Comparison of ENCODE assay signal across 8 cellular contexts in genomic region chr12:56190695-56191155, GRCh38. TPM values are rescaled to one million over a fixed set of nuclear protein-coding genes. Genes with fewer than 3 reads are reported as not detected.
A peak's percentile ranks its signal among the peaks of the same experiment; 100 is the strongest.
DNase-seq lines count a peak whose midpoint lies in the region; ATAC-seq and TF ChIP-seq lines count a peak whose summit lies in the region.

No MANE protein-coding gene starts in this region.

- DNase-seq in cardiac muscle cell (ENCODE audit: low read depth in 1 of 2, low spot score in 1 of 2) (peak in 1 of 2 donors; percentile 51), Right ventricle myocardium superior (no peak), astrocyte of the cerebellum (ENCODE audit: low read depth) (no peak), medulla oblongata (ENCODE audit: extremely low spot score) (peak; percentile 18), uterus (no peak), amniotic stem cell (lab: John Stamatoyannopoulos, UW) (no peak), superior temporal gyrus (ENCODE audit: extremely low spot score) (no peak)

- H3K4me1 ChIP-seq in cardiac muscle cell (ENCODE audit: low read depth) (peaks cover 9% of the 10 kb centered on the region), uterus (no peaks in the 10 kb centered on the region)

- TF ChIP-seq POLR2A in uterus (IDR thresholded peaks at IDR 0.05), result no peak

- peak overlapping the region; percentile 100 for H3K4me3 ChIP-seq in cardiac muscle cell
- peak overlapping the region; percentile 81 for H3K4me3 ChIP-seq in astrocyte of the cerebellum (ENCODE audit: low read depth, low read length)
- peak overlapping the region; percentile 69 to 94 for H3K4me3 ChIP-seq in uterus

- H3K27me3 ChIP-seq in cardiac muscle cell (no peaks in the 10 kb centered on the region), uterus (no peaks in the 10 kb centered on the region)

- H3K36me3 ChIP-seq in cardiac muscle cell, result peaks cover 6% of the 10 kb centered on the region
- no peaks in the 10 kb centered on the region for H3K36me3 ChIP-seq in uterus

- TF ChIP-seq CTCF in cardiac muscle cell (IDR thresholded peaks at IDR 0.05; ENCODE audit: low read depth, low read length), result no peak
- TF ChIP-seq CTCF in astrocyte of the cerebellum (IDR thresholded peaks at IDR 0.05; ENCODE audit: low read depth, low read length, missing control alignments), result no peak
- TF ChIP-seq CTCF in uterus (IDR thresholded peaks at IDR 0.05), result no peak

- H3K27ac ChIP-seq in cardiac muscle cell (peak overlapping the region; percentile 46), uterus (peak overlapping the region; percentile 98 to 99)

- in situ Hi-C loops in astrocyte of the cerebellum (cut with HindIII; ENCODE audit: low sequenced_read_pairs), result loop anchor here (5.0 kb wide), 1 partner anchor 73 kb away; the partner anchor contains the start of genes RPL41 and ZC3H10

- intact Hi-C loops in Right ventricle myocardium superior (cut with DNase I) (loop anchor here (2.0 to 5.0 kb wide), 2 partner anchors 32 to 277 kb away; partner anchors contain the start of gene SPRYD4), uterus (cut with DNase I; ENCODE audit: low total_unique reads) (no loop called here)

- ATAC-seq in Right ventricle myocardium superior (ENCODE audit: poor library complexity) (no peak), GM21360 (IDR thresholded peaks at IDR 0.05; ENCODE audit: unreplicated experiment) (no peak)

- H3K9me3 ChIP-seq in cardiac muscle cell (ENCODE audit: low read depth) (no peaks in the 10 kb centered on the region), uterus (no peaks in the 10 kb centered on the region)

RNA-seq across cellular contexts. Expression of gene SMARCC2, which starts 1.4 kb away (rescaled TPM):
- 69.7 and 94.2 TPM in 2 replicates for total RNA-seq in cardiac muscle cell
- 79.6 and 104 TPM in 2 replicates for polyA plus RNA-seq in cardiac muscle cell
- total RNA-seq in Right ventricle myocardium superior, result 63.4 TPM
- total RNA-seq in uterus, result 100 to 1,000 TPM in 1 of 4 donors, 10 to 100 TPM in 3; 63.2 to 214 (median 81.0) TPM

RNA-seq across cellular contexts. Expression of gene RNF41, which starts 31.0 kb away (rescaled TPM):
- total RNA-seq in cardiac muscle cell, result 37.2 and 55.7 TPM in 2 replicates
- polyA plus RNA-seq in cardiac muscle cell, result 17.3 and 21.1 TPM in 2 replicates
- 48.1 TPM for total RNA-seq in Right ventricle myocardium superior
- total RNA-seq in uterus, result 10 to 100 TPM; 40.3 to 84.8 (median 58.0) TPM

RNA-seq across cellular contexts. Expression of gene MYL6, which starts 32.6 kb away (rescaled TPM):
- total RNA-seq in cardiac muscle cell (2,618 and 4,325 TPM in 2 replicates), Right ventricle myocardium superior (513 TPM), uterus (1,000 to 10,000 TPM; 1,103 to 4,858 (median 2,577) TPM)
- polyA plus RNA-seq in cardiac muscle cell, result 3,866 and 6,680 TPM in 2 replicates

RNA-seq across cellular contexts. Expression of gene NABP2, which starts 33.4 kb away (rescaled TPM):
- total RNA-seq in cardiac muscle cell (14.8 and 32.0 TPM in 2 replicates), Right ventricle myocardium superior (18.8 TPM), uterus (10 to 100 TPM in 2 of 4 donors, 1 to 10 TPM in 2; 5.0 to 28.4 (median 12.2) TPM)
- polyA plus RNA-seq in cardiac muscle cell, result 6.8 and 10.7 TPM in 2 replicates

RNA-seq across cellular contexts. Expression of gene MYL6B, which starts 38.3 kb away (rescaled TPM):
- total RNA-seq in cardiac muscle cell (218 and 293 TPM in 2 replicates), Right ventricle myocardium superior (42.7 TPM), uterus (10 to 100 TPM in 3 of 4 donors, 1 to 10 TPM in 1; 6.7 to 57.5 (median 27.0) TPM)
- polyA plus RNA-seq in cardiac muscle cell, result 142 and 203 TPM in 2 replicates
